In genomic region chr11:133163463-133164419, GRCh38 we compare ENCODE assay signal across 8 cellular contexts.
DNase-seq lines count a peak whose midpoint lies in the region; ATAC-seq, FAIRE-seq and TF ChIP-seq lines count a peak whose summit lies in the region.

No MANE protein-coding gene starts in this region.

- TF ChIP-seq POLR2A in GM12892 (IDR thresholded peaks at IDR 0.05; ENCODE audit: low read depth, low read length), result no peak

- peak; percentile 87 for FAIRE-seq in GM12892 (lab: Jason Lieb, UNC)

- TF ChIP-seq CTCF in dorsolateral prefrontal cortex (IDR thresholded peaks at IDR 0.05 in 54 of 56, conservative IDR thresholded peaks at IDR 0.05 in 2 of 56; ENCODE audit: low read depth in 1 of 56, partially characterized antibody in 56 of 56) (peak; percentile 51 to 87 (median 76)), mucosa of descending colon (IDR thresholded peaks at IDR 0.05) (peak; percentile 43)

- no peaks in the 10 kb centered on the region for H3K9me3 ChIP-seq in mucosa of descending colon
- H3K9me3 ChIP-seq in effector memory CD4-positive, alpha-beta T cell (ENCODE audit: control insufficient read depth, low read length), result no peaks in the 10 kb centered on the region

- H3K27ac ChIP-seq in dorsolateral prefrontal cortex, result peak overlapping the region in 8 of 59 donors; percentile 0 to 70 (median 22)
- no peak overlapping the region for H3K27ac ChIP-seq in effector memory CD4-positive, alpha-beta T cell (ENCODE audit: insufficient read depth, low read length, poor library complexity, severe bottlenecking)

- ATAC-seq in HG03280 (IDR thresholded peaks at IDR 0.05; ENCODE audit: unreplicated experiment) (peak; percentile 60), mucosa of descending colon (peak; percentile 61), GM21528 (IDR thresholded peaks at IDR 0.05; ENCODE audit: low FRiP score, unreplicated experiment) (no peak)

- intact Hi-C loops in dorsolateral prefrontal cortex (cut with DNase I), result loop anchor here in 1 of 2 donors (5.0 kb wide), 1 partner anchor 81 kb away; no protein-coding TSS in a partner anchor
- intact Hi-C loops in mucosa of descending colon (cut with DNase I, micrococcal nuclease), result no loop called here

- no peaks in the 10 kb centered on the region for H3K4me1 ChIP-seq in mucosa of descending colon (ENCODE audit: low read depth)
- no peaks in the 10 kb centered on the region for H3K4me1 ChIP-seq in effector memory CD4-positive, alpha-beta T cell (ENCODE audit: control insufficient read depth, insufficient read depth, low read length, poor library complexity, severe bottlenecking)

- H3K27me3 ChIP-seq in dorsolateral prefrontal cortex, result peaks cover 0 to 35% (median 0%) of the 10 kb centered on the region in 45 donors
- no peaks in the 10 kb centered on the region for H3K27me3 ChIP-seq in effector memory CD4-positive, alpha-beta T cell (replicated peaks; ENCODE audit: control insufficient read depth, insufficient read depth, low read length, poor library complexity, severe bottlenecking)

- DNase-seq in AG08396 (ENCODE audit: low spot score) (peak; percentile 15), GM12892 (ENCODE audit: insufficient read length) (no peak), NOMO-1 (lab: John Stamatoyannopoulos, UW; ENCODE audit: unreplicated experiment in 2 of 2) (peak; percentile 14 to 59), dorsolateral prefrontal cortex (peak in 1 of 10 donors; percentile 37), mucosa of descending colon (peak in 1 of 3 donors; percentile 38)
- no peak for DNase-seq in effector memory CD4-positive, alpha-beta T cell

- no peaks in the 10 kb centered on the region for H3K36me3 ChIP-seq in mucosa of descending colon (ENCODE audit: low read depth)
- H3K36me3 ChIP-seq in effector memory CD4-positive, alpha-beta T cell (ENCODE audit: control insufficient read depth, insufficient read depth, low read length), result no peaks in the 10 kb centered on the region

- H3K4me3 ChIP-seq in dorsolateral prefrontal cortex, result no peak overlapping the region
- H3K4me3 ChIP-seq in mucosa of descending colon, result no peak overlapping the region
- H3K4me3 ChIP-seq in effector memory CD4-positive, alpha-beta T cell (ENCODE audit: insufficient read depth, low read depth, low read length, poor library complexity, severe bottlenecking), result no peak overlapping the region

Comparison
In these comparisons a context has a peak if more than half of its experiments do, and no peak if none do; other contexts are left out.
1. DNase-seq: peak in AG08396 (single experiment) and NOMO-1 (2 of 2); none in GM12892 (single experiment) and effector memory CD4-positive, alpha-beta T cell (0 of 3).